8 cellular contexts compared by ENCODE assay signal in genomic region chr16:53372942-53373871, GRCh38.
A peak's percentile ranks its signal among the peaks of the same experiment; 100 is the strongest.
DNase-seq lines count a peak whose midpoint lies in the region; ATAC-seq, FAIRE-seq and TF ChIP-seq lines count a peak whose summit lies in the region.

No MANE protein-coding gene starts in this region.

- no peak for TF ChIP-seq POLR2A in HepG2 (IDR thresholded peaks at IDR 0.05; ENCODE audit: insufficient read depth in 1 of 2, low read depth in 2 of 2, low read length in 2 of 2)

- no peaks in the 10 kb centered on the region for H3K79me2 ChIP-seq in HepG2 (ENCODE audit: insufficient read depth, low read length)

- in situ Hi-C loops in HepG2 (cut with HindIII; ENCODE audit: extremely low pct_ligation_motif_present, low pct_unique_long_range_greater_than_20kb) = no loop called here

- TF ChIP-seq CTCF in GM12865 (IDR thresholded peaks at IDR 0.05; ENCODE audit: insufficient read depth, low read depth, low read length, missing control alignments) (no peak), HepG2 (CRISPR knock-in tag; IDR thresholded peaks at IDR 0.05) (peak; percentile 24), GM10266 (IDR thresholded peaks at IDR 0.05; ENCODE audit: control insufficient read depth, insufficient read depth, low read depth, missing control alignments) (no peak)

- no TSS peak for BruUV-seq in HepG2 (replicated peaks; lab: Mats Ljungman, UMichigan)

- H3K9ac ChIP-seq in HepG2 (ENCODE audit: insufficient read depth, low read depth, low read length) = no peak overlapping the region

- peak overlapping the region; percentile 41 for H3K4me2 ChIP-seq in HepG2 (ENCODE audit: low read depth, low read length)

- TF ChIP-seq RAD21 in HepG2 (CRISPR knock-in tag; IDR thresholded peaks at IDR 0.05) = no peak

- no peaks in the 10 kb centered on the region for H3K36me3 ChIP-seq in HepG2 (replicated peaks in 1 of 2; ENCODE audit: control insufficient read depth in 1 of 2, insufficient read depth in 2 of 2, low read length in 2 of 2)

- ATAC-seq in HepG2 (peak; percentile 86), GM21737 (IDR thresholded peaks at IDR 0.05; ENCODE audit: unreplicated experiment) (no peak), GM21515 (IDR thresholded peaks at IDR 0.05; ENCODE audit: unreplicated experiment) (no peak)

- no peak overlapping the region for H2AFZ ChIP-seq in HepG2 (ENCODE audit: low read length)

- POLR2A ChIA-PET in HepG2 (lab: Yijun Ruan, JAX) = no interaction called here

- H3K27ac ChIP-seq in HepG2 (ENCODE audit: extremely low read length, insufficient read depth, low read length) = no peak overlapping the region

- no peaks in the 10 kb centered on the region for H3K9me3 ChIP-seq in HepG2 (ENCODE audit: low read length)

- TF ChIP-seq EP300 in HepG2 (IDR thresholded peaks at IDR 0.05; ENCODE audit: low read depth in 2 of 2, low read length in 2 of 2) = no peak
- TF ChIP-seq EP300 in HepG2 (CRISPR knock-in tag; IDR thresholded peaks at IDR 0.05; ENCODE audit: borderline replicate concordance) = no peak

- DNase-seq in GM12865 (ENCODE audit: low read depth) (peak; percentile 26), NCI-H774 (lab: John Stamatoyannopoulos, UW) (peak; percentile 75), HepG2 (ENCODE audit: low spot score) (no peak), GM10266 (ENCODE audit: extremely low spot score) (no peak)
- DNase-seq in activated naive CD4-positive, alpha-beta T cell treated with Interleukin-2 at 50 U/mL for 16 hours = peak; percentile 81
- peak; percentile 49 to 73 for DNase-seq in stimulated activated CD8-positive, alpha-beta memory T cell treated with anti-CD3 and anti-CD28 coated beads, Interleukin-7, amount 100 ng/mL, for 1 hour (ENCODE audit: low read depth in 2 of 2)

- H3K27me3 ChIP-seq in HepG2 (ENCODE audit: control insufficient read depth in 1 of 2, insufficient read depth in 2 of 2, low read length in 2 of 2) = peaks cover 2 to 5% of the 10 kb centered on the region in 2 experiments; a peak in 2 of 5 replicates

- 64% methylated on average over 52 of the region's 62 CpGs for WGBS in HepG2 (ENCODE audit: low lambda C conversion rate)

- no peak for FAIRE-seq in HepG2 (lab: Jason Lieb, UNC)

- CTCF ChIA-PET in HepG2 (lab: Yijun Ruan, JAX; ENCODE audit: low intra/inter-chr PET ratio, low total read pairs) = no interaction called here

- intact Hi-C loops in HepG2 (cut with micrococcal nuclease; ENCODE audit: unreplicated experiment) = no loop called here

- H4K20me1 ChIP-seq in HepG2 (ENCODE audit: insufficient read depth, low read length) = no peaks in the 10 kb centered on the region

- H3K4me1 ChIP-seq in HepG2 (ENCODE audit: insufficient read depth, low read length) = no peaks in the 10 kb centered on the region

- peak overlapping the region; percentile 2 for H3K4me3 ChIP-seq in GM12865 (ENCODE audit: low read depth, low read length)
- peak overlapping the region; percentile 29 to 64 (median 38); a peak in 5 of 6 replicates for H3K4me3 ChIP-seq in HepG2 (replicated peaks in 1 of 3; ENCODE audit: insufficient read depth in 1 of 3, low read depth in 2 of 3, low read length in 3 of 3)

TF ChIP-seq in HepG2, 621 proteins besides CTCF, POLR2A, EP300 and RAD21 (continues in another document):
- TF ChIP-seq ZFP1 (CRISPR knock-in tag; IDR thresholded peaks at IDR 0.05) = no peak
- 0 out of 2 replicates have a peak, but pooled peaks have one; percentile 12 for TF ChIP-seq ZNF598 (CRISPR knock-in tag; IDR thresholded peaks at IDR 0.05; ENCODE audit: borderline replicate concordance)
- no peak for TF ChIP-seq PTBP1 (IDR thresholded peaks at IDR 0.05; ENCODE audit: low read depth, low read length, poor library complexity, severe bottlenecking)
- TF ChIP-seq TBX2 (CRISPR knock-in tag; IDR thresholded peaks at IDR 0.05; ENCODE audit: borderline replicate concordance) = no peak
- TF ChIP-seq SIX1 (CRISPR knock-in tag; IDR thresholded peaks at IDR 0.05; ENCODE audit: borderline replicate concordance) = no peak
- no peak for TF ChIP-seq GLI4 (CRISPR knock-in tag; IDR thresholded peaks at IDR 0.05; ENCODE audit: borderline replicate concordance)
- no peak for TF ChIP-seq GPN1 (CRISPR knock-in tag; IDR thresholded peaks at IDR 0.05; ENCODE audit: borderline replicate concordance)
- no peak for TF ChIP-seq ZNF546 (CRISPR knock-in tag; conservative IDR thresholded peaks at IDR 0.05)
- no peak for TF ChIP-seq NRL (CRISPR knock-in tag; IDR thresholded peaks at IDR 0.05; ENCODE audit: borderline replicate concordance)
- TF ChIP-seq NKX3-1 (CRISPR knock-in tag; IDR thresholded peaks at IDR 0.05) = no peak
- no peak for TF ChIP-seq ZNF83 (CRISPR knock-in tag; IDR thresholded peaks at IDR 0.05; ENCODE audit: borderline replicate concordance)
- no peak for TF ChIP-seq ZNF770 (CRISPR knock-in tag; IDR thresholded peaks at IDR 0.05)
- TF ChIP-seq SPEN (CRISPR knock-in tag; IDR thresholded peaks at IDR 0.05; ENCODE audit: low read depth) = no peak
- no peak for TF ChIP-seq ZBTB2 (CRISPR knock-in tag; IDR thresholded peaks at IDR 0.05; ENCODE audit: low read depth)
- TF ChIP-seq CAMTA2 (CRISPR knock-in tag; IDR thresholded peaks at IDR 0.05; ENCODE audit: borderline replicate concordance) = no peak
- TF ChIP-seq ZBTB34 (CRISPR knock-in tag; IDR thresholded peaks at IDR 0.05) = no peak
- TF ChIP-seq ZMAT3 (CRISPR knock-in tag; conservative IDR thresholded peaks at IDR 0.05) = no peak
- TF ChIP-seq ZNF326 (CRISPR knock-in tag; IDR thresholded peaks at IDR 0.05; ENCODE audit: borderline replicate concordance) = no peak
- no peak for TF ChIP-seq CCDC6 (CRISPR knock-in tag; IDR thresholded peaks at IDR 0.05)
- TF ChIP-seq THAP9 (CRISPR knock-in tag; IDR thresholded peaks at IDR 0.05; ENCODE audit: borderline replicate concordance) = no peak
- peak; percentile 98 for TF ChIP-seq HNRNPLL (IDR thresholded peaks at IDR 0.05; ENCODE audit: low read depth, low read length, poor library complexity, severe bottlenecking)

Comparison
In these comparisons a context has a peak if more than half of its experiments do, and no peak if none do; other contexts are left out.
1. DNase-seq: peak in GM12865 (single experiment), NCI-H774 (single experiment), activated naive CD4-positive, alpha-beta T cell treated with Interleukin-2 at 50 U/mL for 16 hours (single experiment) and stimulated activated CD8-positive, alpha-beta memory T cell treated with anti-CD3 and anti-CD28 coated beads, Interleukin-7, amount 100 ng/mL, for 1 hour (2 of 2); none in HepG2 (single experiment) and GM10266 (single experiment).